23 cellular contexts compared by ENCODE assay signal in the genomic region with DNA sequence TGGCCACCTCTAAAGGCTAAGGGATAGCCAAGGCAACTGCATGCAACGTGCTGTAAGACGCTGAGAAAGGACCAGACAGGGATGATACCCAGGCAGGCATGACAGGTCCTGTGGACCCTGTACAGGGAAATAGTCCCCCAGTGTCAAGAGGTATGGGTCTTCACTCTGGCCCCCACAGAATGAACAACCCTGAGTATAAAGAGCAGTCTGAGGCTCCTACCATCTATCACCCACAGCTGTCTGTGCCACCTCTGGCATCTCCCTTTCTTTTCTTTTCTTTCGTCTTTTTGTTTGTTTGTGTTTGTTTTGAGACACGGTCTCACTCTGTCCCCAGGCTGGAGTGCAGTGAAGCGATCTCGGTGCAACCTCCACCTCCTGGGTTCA. TPM values are rescaled to one million over a fixed set of nuclear protein-coding genes. Genes with fewer than 3 reads are reported as not detected.
A peak's percentile ranks its signal among the peaks of the same experiment; 100 is the strongest.
DNase-seq lines count a peak whose midpoint lies in the region; ATAC-seq and TF ChIP-seq lines count a peak whose summit lies in the region.
"Had no signal": no experiment of that assay in that cellular context is flagged by ENCODE, and none has a peak within 500 bp of the region (broad histone marks: within the 10 kb centered on the region; RNA-seq: fewer than 3 reads in every experiment).

No MANE protein-coding gene starts in this region.

- WGBS in transverse colon (ENCODE audit: low coverage in 1 of 2), 2 donors: 94 to 95% methylated on average over 6 of the region's 6 CpGs

- H3K4me1 Mint-ChIP-seq in natural killer cell: peaks cover 16 to 20% of the 10 kb centered on the region in 2 donors
- H3K4me1 Mint-ChIP-seq in natural killer cell treated with Interleukin-12 subunit alpha and Interleukin-12 subunit beta and Interleukin-15 and Interleukin-18, amount 100 ng/mL, for 72 hours (ENCODE audit: low read depth in 2 of 2): peaks cover 13 to 14% of the 10 kb centered on the region in 2 donors
- H3K4me1 Mint-ChIP-seq in activated T-helper 17 cell treated with anti-CD3 and anti-CD28 coated beads, Interleukin-2, amount 50 U/mL, for 72 hours: no peaks in the 10 kb centered on the region

- H3K27ac ChIP-seq in osteoblast (ENCODE audit: low read depth, low read length) (no peak overlapping the region), transverse colon (no peak overlapping the region)
- H3K27ac ChIP-seq: BLaER1 treated with 17β-estradiol and CSF1 and Interleukin-3, amounts not matched to agents 10 nM and 100 nM; SJSA1 had no signal

- H3K9me3 ChIP-seq in osteoblast (ENCODE audit: low read depth, low read length): no peaks in the 10 kb centered on the region
- no peaks in the 10 kb centered on the region for H3K9me3 ChIP-seq in transverse colon
- H3K9me3 ChIP-seq: BLaER1 treated with 17β-estradiol and CSF1 and Interleukin-3, amounts not matched to agents 10 nM and 100 nM; HAP-1; MG63; SJSA1 had no signal

- ATAC-seq in natural killer cell (no peak), GM18505 (IDR thresholded peaks at IDR 0.05; ENCODE audit: unreplicated experiment) (no peak)
- no peak for ATAC-seq in natural killer cell treated with Interleukin-12 subunit alpha and Interleukin-12 subunit beta and Interleukin-15 and Interleukin-18, amount 100 ng/mL, for 72 hours
- no peak for ATAC-seq in activated T-helper 17 cell treated with anti-CD3 and anti-CD28 coated beads, Interleukin-2, amount 50 U/mL, for 72 hours (replicated peaks)

- no peak for TF ChIP-seq POLR2A in GM18505 (IDR thresholded peaks at IDR 0.05; ENCODE audit: borderline replicate concordance, extremely low read depth, insufficient read depth, insufficient read length)
- no peak for TF ChIP-seq POLR2A in transverse colon (IDR thresholded peaks at IDR 0.05)

- H3K36me3 ChIP-seq in osteoblast (ENCODE audit: insufficient read depth, low read length): no peaks in the 10 kb centered on the region
- H3K36me3 ChIP-seq in transverse colon: peaks cover 0 to 15% (median 0%) of the 10 kb centered on the region in 4 donors
- H3K36me3 ChIP-seq: HAP-1, MG63 had no signal

- H3K4me2 ChIP-seq in osteoblast (ENCODE audit: insufficient read depth, low read length): no peak overlapping the region

- no peaks in the 10 kb centered on the region for H3K79me2 ChIP-seq in osteoblast (ENCODE audit: insufficient read depth, low read length)

- peak overlapping the region; percentile 7 to 29 for H3K27ac Mint-ChIP-seq in natural killer cell
- H3K27ac Mint-ChIP-seq in natural killer cell treated with Interleukin-12 subunit alpha and Interleukin-12 subunit beta and Interleukin-15 and Interleukin-18, amount 100 ng/mL, for 72 hours: peak overlapping the region in 1 of 2 donors; percentile 67
- H3K27ac Mint-ChIP-seq in activated T-helper 17 cell treated with anti-CD3 and anti-CD28 coated beads, Interleukin-2, amount 50 U/mL, for 72 hours: peak overlapping the region; percentile 50
- H3K27ac Mint-ChIP-seq: HFFc6 had no signal

- H3K27me3 ChIP-seq in osteoblast (ENCODE audit: insufficient read depth, low read length) (no peaks in the 10 kb centered on the region), transverse colon (no peaks in the 10 kb centered on the region)
- H3K27me3 ChIP-seq: BLaER1 treated with 17β-estradiol and CSF1 and Interleukin-3, amounts not matched to agents 10 nM and 100 nM; MG63; SJSA1 had no signal

- TF ChIP-seq CTCF in natural killer cell (IDR thresholded peaks at IDR 0.05): no peak
- no peak for TF ChIP-seq CTCF in osteoblast (IDR thresholded peaks at IDR 0.05; ENCODE audit: extremely low read depth, low read depth, low read length)
- TF ChIP-seq CTCF in transverse colon (IDR thresholded peaks at IDR 0.05): no peak

- no peaks in the 10 kb centered on the region for H3K9me3 Mint-ChIP-seq in natural killer cell
- H3K9me3 Mint-ChIP-seq in natural killer cell treated with Interleukin-12 subunit alpha and Interleukin-12 subunit beta and Interleukin-15 and Interleukin-18, amount 100 ng/mL, for 72 hours: no peaks in the 10 kb centered on the region
- no peaks in the 10 kb centered on the region for H3K9me3 Mint-ChIP-seq in activated T-helper 17 cell treated with anti-CD3 and anti-CD28 coated beads, Interleukin-2, amount 50 U/mL, for 72 hours
- H3K9me3 Mint-ChIP-seq: CD4-positive, alpha-beta memory T cell; HFFc6 had no signal

- peaks cover 7% of the 10 kb centered on the region for H3K36me3 Mint-ChIP-seq in natural killer cell
- peaks cover 7% of the 10 kb centered on the region for H3K36me3 Mint-ChIP-seq in natural killer cell treated with Interleukin-12 subunit alpha and Interleukin-12 subunit beta and Interleukin-15 and Interleukin-18, amount 100 ng/mL, for 72 hours
- peaks cover 37% of the 10 kb centered on the region for H3K36me3 Mint-ChIP-seq in activated T-helper 17 cell treated with anti-CD3 and anti-CD28 coated beads, Interleukin-2, amount 50 U/mL, for 72 hours (ENCODE audit: low read depth)

- DNase-seq in natural killer cell: no peak
- no peak for DNase-seq in natural killer cell treated with Interleukin-12 subunit alpha and Interleukin-12 subunit beta and Interleukin-15 and Interleukin-18, amount 100 ng/mL, for 72 hours (ENCODE audit: low spot score)
- DNase-seq in osteoblast (ENCODE audit: insufficient read length, low spot score, missing footprints): peak; percentile 14
- no peak for DNase-seq in NCI-H187 treated with DMSO at 0.1 percent for 48 hours (lab: John Stamatoyannopoulos, UW)
- DNase-seq in transverse colon: no peak
- DNase-seq: CD4-positive, alpha-beta memory T cell; COR-L47; DMS53; GOT3; HFFc6; KBM-7; MG63; NCI-H1694; NCI-H2081; NCI-H2227 treated with DMSO at 0.1 percent for 48 hours; NCI-H526 treated with DMSO at 0.1 percent for 48 hours; Right ventricle myocardium superior; RPMI8226 had no signal

- in situ Hi-C loops in transverse colon (cut with MboI; ENCODE audit: low pct_ligation_motif_present in 1 of 4, low pct_unique_long_range_greater_than_20kb in 1 of 4, low sequenced_read_pairs in 3 of 4): no loop called here

- no peak overlapping the region for H3K4me3 Mint-ChIP-seq in natural killer cell
- no peak overlapping the region for H3K4me3 Mint-ChIP-seq in natural killer cell treated with Interleukin-12 subunit alpha and Interleukin-12 subunit beta and Interleukin-15 and Interleukin-18, amount 100 ng/mL, for 72 hours
- H3K4me3 Mint-ChIP-seq in activated T-helper 17 cell treated with anti-CD3 and anti-CD28 coated beads, Interleukin-2, amount 50 U/mL, for 72 hours: no peak overlapping the region
- H3K4me3 Mint-ChIP-seq: CD4-positive, alpha-beta memory T cell; HFFc6 had no signal

- H3K4me3 ChIP-seq in osteoblast (ENCODE audit: insufficient read depth, low read length) (no peak overlapping the region), transverse colon (no peak overlapping the region)
- H3K4me3 ChIP-seq: BLaER1 treated with 17β-estradiol and CSF1 and Interleukin-3, amounts not matched to agents 10 nM and 100 nM; HAP-1; MG63; SJSA1 had no signal

- H3K27me3 Mint-ChIP-seq in natural killer cell (ENCODE audit: low read depth in 2 of 2): no peaks in the 10 kb centered on the region
- H3K27me3 Mint-ChIP-seq in natural killer cell treated with Interleukin-12 subunit alpha and Interleukin-12 subunit beta and Interleukin-15 and Interleukin-18, amount 100 ng/mL, for 72 hours: no peaks in the 10 kb centered on the region
- no peaks in the 10 kb centered on the region for H3K27me3 Mint-ChIP-seq in activated T-helper 17 cell treated with anti-CD3 and anti-CD28 coated beads, Interleukin-2, amount 50 U/mL, for 72 hours
- H3K27me3 Mint-ChIP-seq: CD4-positive, alpha-beta memory T cell had no signal

- no peak for TF ChIP-seq EP300 in transverse colon (IDR thresholded peaks at IDR 0.05; ENCODE audit: low read depth)

- intact Hi-C loops in natural killer cell (cut with micrococcal nuclease) (no loop called here), transverse colon (cut with DNase I; ENCODE audit: low total_unique reads) (no loop called here)

- no peak overlapping the region for H2AFZ ChIP-seq in osteoblast (ENCODE audit: low read length)

- no peaks in the 10 kb centered on the region for H3K4me1 ChIP-seq in osteoblast (ENCODE audit: insufficient read depth, low read length)
- no peaks in the 10 kb centered on the region for H3K4me1 ChIP-seq in transverse colon
- H3K4me1 ChIP-seq: HAP-1, SJSA1 had no signal

- H4K20me1 ChIP-seq in osteoblast (ENCODE audit: insufficient read depth, low read length): no peaks in the 10 kb centered on the region
- H4K20me1 ChIP-seq: BLaER1 treated with 17β-estradiol and CSF1 and Interleukin-3, amounts not matched to agents 10 nM and 100 nM had no signal

RNA-seq across cellular contexts. Expression of a gene that starts 18.7 kb away (rescaled TPM):
- total RNA-seq in natural killer cell: 10 to 100 TPM; 29.5 to 64.0 (median 48.3) TPM
- 10 to 100 TPM; 27.8 to 32.5 TPM for total RNA-seq in natural killer cell treated with Interleukin-12 subunit alpha and Interleukin-12 subunit beta and Interleukin-15 and Interleukin-18, amount 100 ng/mL, for 72 hours
- 10 to 100 TPM; 13.4 to 33.7 TPM for total RNA-seq in activated T-helper 17 cell treated with anti-CD3 and anti-CD28 coated beads, Interleukin-2, amount 50 U/mL, for 72 hours
- total RNA-seq in osteoblast: 11.2 and 11.9 TPM in 2 replicates
- total RNA-seq in transverse colon: 10 to 100 TPM in 3 of 4 donors, 1 to 10 TPM in 1; 8.4 to 83.8 (median 31.7) TPM

RNA-seq across cellular contexts. Expression of a gene that starts 32.3 kb away (rescaled TPM):
- total RNA-seq in natural killer cell: 10 to 100 TPM; 40.5 to 43.5 (median 42.7) TPM
- 10 to 100 TPM; 46.0 to 46.4 TPM for total RNA-seq in natural killer cell treated with Interleukin-12 subunit alpha and Interleukin-12 subunit beta and Interleukin-15 and Interleukin-18, amount 100 ng/mL, for 72 hours
- 10 to 100 TPM; 23.1 to 44.5 TPM for total RNA-seq in activated T-helper 17 cell treated with anti-CD3 and anti-CD28 coated beads, Interleukin-2, amount 50 U/mL, for 72 hours
- 43.6 and 47.4 TPM in 2 replicates for total RNA-seq in osteoblast
- total RNA-seq in transverse colon: 10 to 100 TPM; 20.3 to 59.1 (median 40.8) TPM

RNA-seq across cellular contexts. Expression of a gene that starts 38.7 kb away (rescaled TPM):
- total RNA-seq in natural killer cell (100 to 1,000 TPM; 239 to 291 (median 243) TPM), osteoblast (69.1 and 82.5 TPM in 2 replicates), transverse colon (100 to 1,000 TPM in 3 of 4 donors, 10 to 100 TPM in 1; 82.6 to 269 (median 115) TPM)
- total RNA-seq in natural killer cell treated with Interleukin-12 subunit alpha and Interleukin-12 subunit beta and Interleukin-15 and Interleukin-18, amount 100 ng/mL, for 72 hours: 100 to 1,000 TPM; 141 to 238 TPM
- total RNA-seq in activated T-helper 17 cell treated with anti-CD3 and anti-CD28 coated beads, Interleukin-2, amount 50 U/mL, for 72 hours: 100 to 1,000 TPM; 107 to 158 TPM
